ENCODE assay signal across 8 cellular contexts in genomic region chr2:85707304-85707703, GRCh38. TPM values are rescaled to one million over a fixed set of nuclear protein-coding genes. Genes with fewer than 3 reads are reported as not detected.
DNase-seq lines count a peak whose midpoint lies in the region; ATAC-seq and TF ChIP-seq lines count a peak whose summit lies in the region.

No MANE protein-coding gene starts in this region.

- H3K27ac ChIP-seq in KOPT-K1 (ENCODE audit: low read depth, low read length, poor library complexity, severe bottlenecking) (peak overlapping the region; percentile 16), Panc1 (ENCODE audit: low read length) (no peak overlapping the region), psoas muscle (peak overlapping the region; percentile 87)

- H3K36me3 Mint-ChIP-seq in CD14-positive monocyte = peaks cover 3 to 5% of the 10 kb centered on the region in 2 donors

- peaks cover 0 to 3% (median 2%) of the 10 kb centered on the region in 7 donors for H3K9me3 Mint-ChIP-seq in CD14-positive monocyte

- TF ChIP-seq CTCF in CD14-positive monocyte (IDR thresholded peaks at IDR 0.05) = peak; percentile 80
- peak; percentile 88 for TF ChIP-seq CTCF in Panc1 (IDR thresholded peaks at IDR 0.05)
- TF ChIP-seq CTCF in psoas muscle (IDR thresholded peaks at IDR 0.05) = peak; percentile 89

- DNase-seq in CD14-positive monocyte (ENCODE audit: low spot score) = peak; percentile 79
- DNase-seq in Panc1 (ENCODE audit: low read depth, low spot score) = peak; percentile 90
- peak; percentile 60 for DNase-seq in activated gamma-delta T cell treated with anti-CD3 and anti-CD28 coated beads, Interleukin-2, amount 50 U/mL, for 16 hours (ENCODE audit: low read depth)
- peak; percentile 75 for DNase-seq in germinal center (ENCODE audit: low spot score)
- DNase-seq in psoas muscle = no peak

- CTCF ChIA-PET in Panc1 (lab: Charles Lee) = interaction anchor here (0.7 to 1.8 kb wide), 8 partner anchors 11 to 270 kb away, joined by 3 to 25 read pairs (median 4); no protein-coding TSS in a partner anchor

- intact Hi-C loops in CD14-positive monocyte (cut with micrococcal nuclease) (loop anchor here in 1 of 2 donors (5.0 kb wide), 1 partner anchor 35 kb away; no protein-coding TSS in a partner anchor), Panc1 (cut with micrococcal nuclease; ENCODE audit: unreplicated experiment) (loop anchor here (2.0 kb wide), 1 partner anchor 29 kb away; no protein-coding TSS in a partner anchor), psoas muscle (cut with DNase I) (loop anchor here (1.0 to 5.0 kb wide), 3 partner anchors 27 to 70 kb away; no protein-coding TSS in a partner anchor)

- WGBS in psoas muscle, 3 donors = 2 to 6% (median 2%) methylated on average over 10 of the region's 10 CpGs

- H3K4me1 Mint-ChIP-seq in CD14-positive monocyte = peaks cover 90% of the 10 kb centered on the region

- in situ Hi-C loops in Panc1 (cut with HindIII; ENCODE audit: low pct_unique_long_range_greater_than_20kb, low sequenced_read_pairs) = loop anchor here (5.0 kb wide), 1 partner anchor 50 kb away; no protein-coding TSS in a partner anchor

- H3K27me3 Mint-ChIP-seq in CD14-positive monocyte (ENCODE audit: low read depth in 3 of 3) = no peaks in the 10 kb centered on the region

- H3K27me3 ChIP-seq in Panc1 (ENCODE audit: control insufficient read depth, insufficient read depth, low read length) = peaks cover 2% of the 10 kb centered on the region; the same call in 1 of the 2 replicates
- H3K27me3 ChIP-seq in psoas muscle (ENCODE audit: insufficient read depth in 3 of 3, low read length in 2 of 3) = no peaks in the 10 kb centered on the region

- H3K36me3 ChIP-seq in KOPT-K1 (ENCODE audit: insufficient read depth, low read length) (no peaks in the 10 kb centered on the region), Panc1 (ENCODE audit: control insufficient read depth, insufficient read depth, low read length) (no peaks in the 10 kb centered on the region), psoas muscle (ENCODE audit: insufficient read depth in 1 of 2, low read depth in 1 of 2) (no peaks in the 10 kb centered on the region)

- H3K9me3 ChIP-seq in KOPT-K1 (ENCODE audit: insufficient read depth, low read length, poor library complexity, severe bottlenecking) = no peaks in the 10 kb centered on the region
- H3K9me3 ChIP-seq in Panc1 (ENCODE audit: control insufficient read depth, insufficient read depth, low read depth, low read length) = no peaks in the 10 kb centered on the region
- no peaks in the 10 kb centered on the region for H3K9me3 ChIP-seq in psoas muscle

- peak overlapping the region in 1 of 2 donors; percentile 52 for H3K4me3 Mint-ChIP-seq in CD14-positive monocyte

- peak overlapping the region; percentile 97 to 100 (median 99) for H3K27ac Mint-ChIP-seq in CD14-positive monocyte

- H3K4me3 ChIP-seq in Panc1 (ENCODE audit: low read depth in 2 of 2, low read length in 2 of 2) (no peak overlapping the region), psoas muscle (no peak overlapping the region)

- POLR2A ChIA-PET in Panc1 (lab: Charles Lee) = interaction anchor here (0.6 kb wide), 1 partner anchor 87 kb away, joined by 5 read pairs; no protein-coding TSS in a partner anchor

- ATAC-seq in GM19025 (IDR thresholded peaks at IDR 0.05; ENCODE audit: low read depth, unreplicated experiment) (peak; percentile 46), Panc1 (peak; percentile 93), psoas muscle (peak; percentile 39 to 68 (median 62)), GM18870 (IDR thresholded peaks at IDR 0.05; ENCODE audit: unreplicated experiment) (no peak)

- BruUV-seq in Panc1 (replicated peaks; lab: Mats Ljungman, UMichigan) = no TSS peak

- H3K4me1 ChIP-seq in Panc1 (ENCODE audit: control insufficient read depth, insufficient read depth, low read length) = peaks cover 6% of the 10 kb centered on the region; the same call in 1 of the 2 replicates
- H3K4me1 ChIP-seq in psoas muscle = peaks cover 65% of the 10 kb centered on the region

RNA-seq across cellular contexts. Expression of gene GNLY, which starts 13.1 kb away (rescaled TPM):
- polyA plus RNA-seq in CD14-positive monocyte = 10 to 100 TPM; 11.1 to 13.2 TPM
- not detected for total RNA-seq in Panc1 (2021; ENCODE audit: unreplicated experiment)
- polyA plus RNA-seq in Panc1 (2012; ENCODE audit: insufficient read length) = not detected
- total RNA-seq in psoas muscle = 10 to 100 TPM in 1 of 4 donors, 1 to 10 TPM in 2, under 1 TPM in 1; 0.58 to 20.0 (median 5.8) TPM
- 10 to 100 TPM in 2 of 3 donors, 1 to 10 TPM in 1; 4.9 to 31.6 (median 23.4) TPM for polyA plus RNA-seq in psoas muscle

RNA-seq across cellular contexts. Expression of gene SFTPB, which starts 39.3 kb away (rescaled TPM):
- polyA plus RNA-seq in CD14-positive monocyte (under 1 TPM in 1 of 2 donors, not detected in 1; 0.18 TPM), psoas muscle (1 to 10 TPM in 1 of 3 donors, under 1 TPM in 2; 0.04 to 1.5 (median 0.98) TPM)
- total RNA-seq in Panc1 (2021; ENCODE audit: unreplicated experiment) (5.6 TPM), psoas muscle (1 to 10 TPM in 2 of 4 donors, under 1 TPM in 2; 0.25 to 1.1 (median 0.96) TPM)
- polyA plus RNA-seq in Panc1 (2012; ENCODE audit: insufficient read length) = not detected

RNA-seq across cellular contexts. Expression of gene ATOH8, which starts 46.5 kb away (rescaled TPM):
- 1 to 10 TPM; 2.0 to 2.1 TPM for polyA plus RNA-seq in CD14-positive monocyte
- 3.8 TPM for total RNA-seq in Panc1 (2021; ENCODE audit: unreplicated experiment)
- polyA plus RNA-seq in Panc1 (2012; ENCODE audit: insufficient read length) = 3.7 TPM
- total RNA-seq in psoas muscle = 10 to 100 TPM; 22.0 to 82.1 (median 57.3) TPM
- polyA plus RNA-seq in psoas muscle = 10 to 100 TPM; 48.7 to 77.2 (median 59.4) TPM

Comparison
In these comparisons a context has a peak if more than half of its experiments do, and no peak if none do; other contexts are left out.
1. DNase-seq: peak in CD14-positive monocyte (single experiment), Panc1 (single experiment), activated gamma-delta T cell treated with anti-CD3 and anti-CD28 coated beads, Interleukin-2, amount 50 U/mL, for 16 hours (single experiment) and germinal center (single experiment); none in psoas muscle (0 of 2).
2. Peak in every context shown above with its lines, with median percentiles within 50 percentile points of each other: CTCF ChIP-seq.